ENCODE assay signal across 8 cellular contexts in genomic region chr21:34888569-34889286, GRCh38.
DNase-seq lines count a peak whose midpoint lies in the region; TF ChIP-seq lines count a peak whose summit lies in the region.

No MANE protein-coding gene starts in this region.

- H3K9me3 ChIP-seq in ES-I3 (ENCODE audit: control insufficient read depth, insufficient read depth, low read length) (no peaks in the 10 kb centered on the region; the same call in 1 of the 2 replicates), MM.1S (replicated peaks; ENCODE audit: insufficient read depth, low read length) (no peaks in the 10 kb centered on the region), suprapubic skin (no peaks in the 10 kb centered on the region)

- H3K9me2 ChIP-seq in MM.1S (replicated peaks; ENCODE audit: insufficient read depth, low read length), result no peaks in the 10 kb centered on the region

- H3K36me3 ChIP-seq in ES-I3 (ENCODE audit: insufficient read depth, low read length), result no peaks in the 10 kb centered on the region
- no peaks in the 10 kb centered on the region for H3K36me3 ChIP-seq in MM.1S (replicated peaks; ENCODE audit: insufficient read depth, low read length)
- no peaks in the 10 kb centered on the region for H3K36me3 ChIP-seq in suprapubic skin

- H3F3A ChIP-seq in MM.1S (ENCODE audit: insufficient read depth, low read length), result peaks cover 30% of the 10 kb centered on the region

- no peak for TF ChIP-seq EP300 in suprapubic skin (IDR thresholded peaks at IDR 0.05)

- H3K27ac ChIP-seq in MM.1S (ENCODE audit: low read length) (peak overlapping the region; percentile 75), suprapubic skin (peak overlapping the region; percentile 96)

- WGBS in suprapubic skin, result under 1% methylated on average over 27 of the region's 92 CpGs

- H3K4me1 ChIP-seq in ES-I3 (ENCODE audit: insufficient read depth, low read length) (0 out of 2 replicates have a peak, but pooled peaks cover 8% of the 10 kb centered on the region), MM.1S (ENCODE audit: low read length) (peaks cover 12% of the 10 kb centered on the region), suprapubic skin (peaks cover 51% of the 10 kb centered on the region)

- H3K27me3 ChIP-seq in MM.1S (replicated peaks; ENCODE audit: insufficient read depth, low read length) (peaks cover 25% of the 10 kb centered on the region), suprapubic skin (peaks cover 24% of the 10 kb centered on the region)

- TF ChIP-seq POLR2A in suprapubic skin (IDR thresholded peaks at IDR 0.05), result peak; percentile 58 to 96

- H3K4me3 ChIP-seq in MM.1S (ENCODE audit: low read length) (peak overlapping the region; percentile 87), suprapubic skin (peak overlapping the region; percentile 84)

- peak; percentile 97 for DNase-seq in HCEC 1CT
- peak; percentile 98 for DNase-seq in MM.1S
- DNase-seq in SIG-M5 (lab: John Stamatoyannopoulos, UW), result peak; percentile 91
- DNase-seq in activated naive CD4-positive, alpha-beta T cell (lab: John Stamatoyannopoulos, UW), result peak; percentile 45 to 71 (median 54)
- peak; percentile 83 for DNase-seq in germinal center (ENCODE audit: low spot score)
- peak in 39 of 56 donors; percentile 10 to 86 (median 39) for DNase-seq in nucleus accumbens (lab: John Stamatoyannopoulos, UW)
- peak; percentile 95 to 97 for DNase-seq in suprapubic skin (ENCODE audit: low spot score in 2 of 2)

- H3K79me2 ChIP-seq in MM.1S (ENCODE audit: low read length), result peaks cover 31% of the 10 kb centered on the region

- TF ChIP-seq CTCF in MM.1S (IDR thresholded peaks at IDR 0.05; ENCODE audit: low read length) (no peak), suprapubic skin (IDR thresholded peaks at IDR 0.05) (no peak)

- peak overlapping the region; percentile 93 for H3K4me2 ChIP-seq in MM.1S (ENCODE audit: low read depth, low read length)

- H2AFZ ChIP-seq in MM.1S (ENCODE audit: low read length), result peak overlapping the region; percentile 84

- H4K20me1 ChIP-seq in MM.1S (ENCODE audit: insufficient read depth, low read length), result no peaks in the 10 kb centered on the region

- H3K9ac ChIP-seq in ES-I3 (ENCODE audit: low read depth, low read length) (peak overlapping the region; percentile 74), MM.1S (ENCODE audit: low read length) (peak overlapping the region; percentile 87)

Comparison
In these comparisons a context has a peak if more than half of its experiments do, and no peak if none do; other contexts are left out.
1. Peak in every context shown above with its lines: DNase-seq, H3K4me3 ChIP-seq and H3K27ac ChIP-seq.
2. DNase-seq: peak in every context shown above with its lines; median percentile 98 in MM.1S; 97 in HCEC 1CT; 96 in suprapubic skin; 91 in SIG-M5; 83 in germinal center; 54 in activated naive CD4-positive, alpha-beta T cell; 39 in nucleus accumbens.